In genomic region chr11:110297082-110297725, GRCh38 we compare ENCODE assay signal across 8 cellular contexts. TPM values are rescaled to one million over a fixed set of nuclear protein-coding genes. Genes with fewer than 3 reads are reported as not detected.
DNase-seq lines count a peak whose midpoint lies in the region; ATAC-seq and TF ChIP-seq lines count a peak whose summit lies in the region.

No MANE protein-coding gene starts in this region.

- no peak for DNase-seq in HFF-Myc (ENCODE audit: extremely low read depth, low read depth)
- DNase-seq in glomerular visceral epithelial cell (ENCODE audit: extremely low spot score): peak; percentile 17
- DNase-seq in spleen: no peak
- DNase-seq in NCI-H1092 (lab: John Stamatoyannopoulos, UW): no peak
- no peak for DNase-seq in cerebellum (ENCODE audit: low spot score)

- H3K9me3 ChIP-seq in spleen: no peaks in the 10 kb centered on the region

- TF ChIP-seq POLR2A in spleen (IDR thresholded peaks at IDR 0.05): no peak

- no peak for TF ChIP-seq CTCF in HFF-Myc (IDR thresholded peaks at IDR 0.05; ENCODE audit: low read depth, low read length, missing control alignments)
- no peak for TF ChIP-seq CTCF in WI38 (IDR thresholded peaks at IDR 0.05; ENCODE audit: low read depth, low read length)
- TF ChIP-seq CTCF in spleen (IDR thresholded peaks at IDR 0.05 in 8 of 11, conservative IDR thresholded peaks at IDR 0.05 in 3 of 11): no peak

- intact Hi-C loops in spleen (cut with DNase I; ENCODE audit: low total_unique reads): no loop called here

- H3K4me3 ChIP-seq in HFF-Myc (replicated peaks; ENCODE audit: low read depth, low read length) (peak overlapping the region; percentile 67), WI38 (ENCODE audit: low read depth, low read length) (peak overlapping the region; percentile 89), spleen (peak overlapping the region; percentile 66 to 97 (median 80))

- H3K27ac ChIP-seq in spleen: peak overlapping the region; percentile 35 to 97 (median 95)

- H3K27me3 ChIP-seq in spleen (replicated peaks in 1 of 7): no peaks in the 10 kb centered on the region

- ATAC-seq in GM18868 (IDR thresholded peaks at IDR 0.05; ENCODE audit: unreplicated experiment) (no peak), HG03565 (IDR thresholded peaks at IDR 0.05; ENCODE audit: unreplicated experiment) (no peak)

- no peaks in the 10 kb centered on the region for H3K36me3 ChIP-seq in spleen

- WGBS in spleen, 5 donors: 43 to 54% (median 51%) methylated on average over 10 of the region's 10 CpGs

- peaks cover 25 to 53% (median 39%) of the 10 kb centered on the region in 6 donors for H3K4me1 ChIP-seq in spleen

RNA-seq across cellular contexts. Expression of gene RDX, which starts 0.8 kb away (rescaled TPM):
- total RNA-seq in spleen (100 to 1,000 TPM in 3 of 7 donors, 10 to 100 TPM in 4; 70.2 to 138 (median 97.6) TPM), cerebellum (72.6 TPM)
- 10 to 100 TPM; 11.7 to 36.6 (median 15.8) TPM for polyA plus RNA-seq in spleen
